8 cellular contexts compared by ENCODE assay signal in the genomic region with DNA sequence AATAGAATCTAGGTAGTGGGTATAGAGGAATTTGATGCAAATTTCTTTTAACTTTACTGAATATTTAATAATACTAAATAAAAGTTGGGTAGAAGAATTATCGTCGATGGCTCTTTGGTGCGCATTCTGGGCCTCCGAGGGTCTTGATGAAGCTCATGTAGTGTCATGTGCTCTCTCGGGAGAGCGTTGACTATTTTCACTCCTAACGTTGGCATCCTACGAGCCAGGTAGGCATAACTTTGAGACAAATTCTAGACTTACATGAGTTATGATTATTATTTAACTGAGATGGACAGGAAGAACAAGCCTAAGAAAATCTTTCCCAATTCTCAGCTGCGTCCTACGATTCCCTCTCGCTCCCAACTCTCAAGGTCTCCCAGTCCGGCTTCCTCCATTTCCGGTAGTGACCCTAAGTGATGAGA. TPM values are rescaled to one million over a fixed set of nuclear protein-coding genes. Genes with fewer than 3 reads are reported as not detected.
DNase-seq lines count a peak whose midpoint lies in the region; TF ChIP-seq lines count a peak whose summit lies in the region.

No MANE protein-coding gene starts in this region.

- H3K4me3 Mint-ChIP-seq in chondrocyte (ENCODE audit: unreplicated experiment) = peak overlapping the region; percentile 92

- H3K27ac Mint-ChIP-seq in chondrocyte (ENCODE audit: unreplicated experiment) = peak overlapping the region; percentile 96

- peaks cover 44% of the 10 kb centered on the region for H3K4me1 Mint-ChIP-seq in chondrocyte (ENCODE audit: low read depth)

- no peaks in the 10 kb centered on the region for H3K36me3 Mint-ChIP-seq in chondrocyte (ENCODE audit: low read depth)

- H3K27ac ChIP-seq in 22Rv1 = peak overlapping the region; percentile 40; the same call in 1 of the 2 replicates
- H3K27ac ChIP-seq in HUES6 (ENCODE audit: low read depth, low read length) = no peak overlapping the region
- peak overlapping the region; percentile 77 to 91 for H3K27ac ChIP-seq in mucosa of rectum (ENCODE audit: low read depth in 2 of 2, low read length in 2 of 2)

- H3K27me3 Mint-ChIP-seq in chondrocyte (ENCODE audit: low read depth) = no peaks in the 10 kb centered on the region

- H3K27me3 ChIP-seq in HUES6 (ENCODE audit: control insufficient read depth, insufficient read depth, low read length) = peaks cover 16% of the 10 kb centered on the region
- H3K27me3 ChIP-seq in mucosa of rectum (ENCODE audit: control insufficient read depth in 2 of 2, insufficient read depth in 2 of 2, low read length in 2 of 2) = no peaks in the 10 kb centered on the region

- TF ChIP-seq CTCF in 22Rv1 (IDR thresholded peaks at IDR 0.05) = no peak
- TF ChIP-seq CTCF in chondrocyte (IDR thresholded peaks at IDR 0.05) = no peak

- no peaks in the 10 kb centered on the region for H3K36me3 ChIP-seq in HUES6 (ENCODE audit: control insufficient read depth, insufficient read depth, low read length)
- H3K36me3 ChIP-seq in mucosa of rectum (ENCODE audit: control insufficient read depth in 2 of 2, insufficient read depth in 2 of 2, low read length in 2 of 2) = no peaks in the 10 kb centered on the region

- DNase-seq in chondrocyte (ENCODE audit: low spot score) (no peak), DMS53 (lab: John Stamatoyannopoulos, UW) (no peak), DMS153 treated with DMSO at 0.1 percent for 48 hours (lab: John Stamatoyannopoulos, UW; ENCODE audit: unreplicated experiment) (no peak), COLO829 (ENCODE audit: low spot score) (no peak), NCI-H510A (lab: John Stamatoyannopoulos, UW) (no peak)

- peak overlapping the region; percentile 85 for H3K4me3 ChIP-seq in HUES6 (ENCODE audit: low read depth, low read length)
- peak overlapping the region; percentile 80 to 91 for H3K4me3 ChIP-seq in mucosa of rectum (ENCODE audit: low read length in 2 of 2)

- no peaks in the 10 kb centered on the region for H3K9me3 ChIP-seq in HUES6 (ENCODE audit: control insufficient read depth, insufficient read depth, low read depth, low read length)
- H3K9me3 ChIP-seq in mucosa of rectum (ENCODE audit: control insufficient read depth in 2 of 2, low read length in 2 of 2) = no peaks in the 10 kb centered on the region

- H3K4me1 ChIP-seq in HUES6 (ENCODE audit: control insufficient read depth, insufficient read depth, low read length) = peaks cover 38% of the 10 kb centered on the region
- H3K4me1 ChIP-seq in mucosa of rectum (ENCODE audit: control insufficient read depth in 2 of 2, insufficient read depth in 2 of 2, low read length in 2 of 2) = peaks cover 16 to 42% of the 10 kb centered on the region in 2 donors

- H3K9me3 Mint-ChIP-seq in chondrocyte (ENCODE audit: low read depth) = no peaks in the 10 kb centered on the region

- peak overlapping the region; percentile 44 for H3K9ac ChIP-seq in HUES6 (ENCODE audit: low read length)
- H3K9ac ChIP-seq in mucosa of rectum (ENCODE audit: low read depth in 1 of 2, low read length in 2 of 2) = peak overlapping the region; percentile 70 to 83

RNA-seq across cellular contexts. Expression of gene PCAT6, which starts 0.6 kb away (rescaled TPM):
- 4.2 to 6.8 TPM (median 4.5 TPM) in 3 replicates for total RNA-seq in chondrocyte

RNA-seq across cellular contexts. Expression of gene KDM5B, which starts 2.0 kb away (rescaled TPM):
- total RNA-seq in chondrocyte = 123 to 131 TPM (median 126 TPM) in 3 replicates
